8 cellular contexts compared by ENCODE assay signal in genomic region chrX:47030339-47030738, GRCh38. TPM values are rescaled to one million over a fixed set of nuclear protein-coding genes. Genes with fewer than 3 reads are reported as not detected.
A peak's percentile ranks its signal among the peaks of the same experiment; 100 is the strongest.
DNase-seq lines count a peak whose midpoint lies in the region; ATAC-seq and TF ChIP-seq lines count a peak whose summit lies in the region.

No MANE protein-coding gene starts in this region.

- no peak overlapping the region for H3K27ac Mint-ChIP-seq in activated CD4-positive, alpha-beta T cell treated with anti-CD3 and anti-CD28 coated beads, Interleukin-2, amount 10 ng/mL, durations not matched to agents 7 days and 5 days
- no peak overlapping the region for H3K27ac Mint-ChIP-seq in endothelial cell (ENCODE audit: unreplicated experiment)
- no peak overlapping the region for H3K27ac Mint-ChIP-seq in stimulated activated effector memory CD8-positive, alpha-beta T cell treated with anti-CD3 and anti-CD28 coated beads, Interleukin-12 subunit alpha, Interleukin-12 subunit beta, amount 100 ng/mL, for 72 hours

- TF ChIP-seq EP300 in neural cell (conservative IDR thresholded peaks at IDR 0.05; ENCODE audit: poor library complexity, severe bottlenecking) = no peak

- H3K9me2 ChIP-seq in neural cell (ENCODE audit: insufficient read depth, low read length) = no peaks in the 10 kb centered on the region

- no peaks in the 10 kb centered on the region for H3K27me3 Mint-ChIP-seq in activated CD4-positive, alpha-beta T cell treated with anti-CD3 and anti-CD28 coated beads, Interleukin-2, amount 10 ng/mL, durations not matched to agents 7 days and 5 days
- peaks cover 1% of the 10 kb centered on the region for H3K27me3 Mint-ChIP-seq in endothelial cell (ENCODE audit: unreplicated experiment)

- POLR2A ChIA-PET in activated CD4-positive, alpha-beta T cell treated with anti-CD3 and anti-CD28 coated beads, Interleukin-2, amount 10 ng/mL, durations not matched to agents 7 days and 5 days (lab: Charles Lee) = no interaction called here

- no peaks in the 10 kb centered on the region for H3K9me3 ChIP-seq in neural cell (ENCODE audit: low read length)

- no peak overlapping the region for H3K9ac ChIP-seq in neural cell (ENCODE audit: low read length)

- H3K79me2 ChIP-seq in neural cell (replicated peaks; ENCODE audit: insufficient read depth, low read length) = no peaks in the 10 kb centered on the region

- CTCF ChIA-PET in activated CD4-positive, alpha-beta T cell treated with anti-CD3 and anti-CD28 coated beads, Interleukin-2, amount 10 ng/mL, durations not matched to agents 7 days and 5 days (lab: Charles Lee) = interaction anchor here (1.0 to 1.2 kb wide), 2 partner anchors 13 to 43 kb away, joined by 3 to 5 read pairs; no protein-coding TSS in a partner anchor

- TF ChIP-seq CTCF in endothelial cell (IDR thresholded peaks at IDR 0.05; ENCODE audit: unreplicated experiment) (peak; percentile 37), neural cell (IDR thresholded peaks at IDR 0.05; ENCODE audit: poor library complexity, severe bottlenecking) (peak; percentile 71)

- no peak overlapping the region for H3K4me3 Mint-ChIP-seq in activated CD4-positive, alpha-beta T cell treated with anti-CD3 and anti-CD28 coated beads, Interleukin-2, amount 10 ng/mL, durations not matched to agents 7 days and 5 days
- no peak overlapping the region for H3K4me3 Mint-ChIP-seq in endothelial cell (ENCODE audit: unreplicated experiment)
- no peak overlapping the region for H3K4me3 Mint-ChIP-seq in stimulated activated effector memory CD8-positive, alpha-beta T cell treated with anti-CD3 and anti-CD28 coated beads, Interleukin-12 subunit alpha, Interleukin-12 subunit beta, amount 100 ng/mL, for 72 hours

- H3K9me3 Mint-ChIP-seq in activated CD4-positive, alpha-beta T cell treated with anti-CD3 and anti-CD28 coated beads, Interleukin-2, amount 10 ng/mL, durations not matched to agents 7 days and 5 days = no peaks in the 10 kb centered on the region
- H3K9me3 Mint-ChIP-seq in endothelial cell (ENCODE audit: unreplicated experiment) = no peaks in the 10 kb centered on the region
- H3K9me3 Mint-ChIP-seq in stimulated activated effector memory CD8-positive, alpha-beta T cell treated with anti-CD3 and anti-CD28 coated beads, Interleukin-12 subunit alpha, Interleukin-12 subunit beta, amount 100 ng/mL, for 72 hours = no peaks in the 10 kb centered on the region

- no peaks in the 10 kb centered on the region for H3K36me3 ChIP-seq in neural cell (ENCODE audit: insufficient read depth, low read length)

- no peaks in the 10 kb centered on the region for H3K4me1 Mint-ChIP-seq in activated CD4-positive, alpha-beta T cell treated with anti-CD3 and anti-CD28 coated beads, Interleukin-2, amount 10 ng/mL, durations not matched to agents 7 days and 5 days
- no peaks in the 10 kb centered on the region for H3K4me1 Mint-ChIP-seq in endothelial cell (ENCODE audit: unreplicated experiment)
- H3K4me1 Mint-ChIP-seq in stimulated activated effector memory CD8-positive, alpha-beta T cell treated with anti-CD3 and anti-CD28 coated beads, Interleukin-12 subunit alpha, Interleukin-12 subunit beta, amount 100 ng/mL, for 72 hours = no peaks in the 10 kb centered on the region

- peak; percentile 78 for TF ChIP-seq RAD21 in neural cell (conservative IDR thresholded peaks at IDR 0.05)

- H4K20me1 ChIP-seq in neural cell (ENCODE audit: insufficient read depth) = no peaks in the 10 kb centered on the region

- ATAC-seq in stimulated activated effector memory CD8-positive, alpha-beta T cell treated with anti-CD3 and anti-CD28 coated beads, Interleukin-12 subunit alpha, Interleukin-12 subunit beta, amount 100 ng/mL, for 72 hours = no peak

- H3K4me3 ChIP-seq in neural cell (ENCODE audit: low read length) = no peak overlapping the region

- no peaks in the 10 kb centered on the region for H3K27me3 ChIP-seq in neural cell (ENCODE audit: insufficient read depth, low read depth, low read length)

- peak; percentile 41 for DNase-seq in activated CD4-positive, alpha-beta T cell treated with anti-CD3 and anti-CD28 coated beads, Interleukin-2, amount 10 ng/mL, durations not matched to agents 7 days and 5 days
- no peak for DNase-seq in activated CD4-positive, alpha-beta T cell treated with anti-CD3 and anti-CD28 coated beads for 1 hour
- DNase-seq in LoVo (ENCODE audit: low spot score) = peak; percentile 53
- DNase-seq in RKO (ENCODE audit: low spot score) = peak; percentile 77
- DNase-seq in endothelial cell (ENCODE audit: low spot score) = peak; percentile 18
- DNase-seq in stimulated activated effector memory CD8-positive, alpha-beta T cell treated with anti-CD3 and anti-CD28 coated beads, Interleukin-12 subunit alpha, Interleukin-12 subunit beta, amount 100 ng/mL, for 72 hours (ENCODE audit: low spot score in 2 of 2) = no peak
- DNase-seq in KG1 (lab: John Stamatoyannopoulos, UW) = no peak

- H3K36me3 Mint-ChIP-seq in activated CD4-positive, alpha-beta T cell treated with anti-CD3 and anti-CD28 coated beads, Interleukin-2, amount 10 ng/mL, durations not matched to agents 7 days and 5 days (ENCODE audit: low read depth) = no peaks in the 10 kb centered on the region
- peaks cover 3% of the 10 kb centered on the region for H3K36me3 Mint-ChIP-seq in endothelial cell (ENCODE audit: low read depth, unreplicated experiment)
- no peaks in the 10 kb centered on the region for H3K36me3 Mint-ChIP-seq in stimulated activated effector memory CD8-positive, alpha-beta T cell treated with anti-CD3 and anti-CD28 coated beads, Interleukin-12 subunit alpha, Interleukin-12 subunit beta, amount 100 ng/mL, for 72 hours

- no peak overlapping the region for H3K27ac ChIP-seq in neural cell (ENCODE audit: low read length)

- no peak overlapping the region for H3K4me2 ChIP-seq in neural cell (ENCODE audit: low read length)

- H3F3A ChIP-seq in neural cell (ENCODE audit: insufficient read depth, low read length, poor library complexity, severe bottlenecking) = no peaks in the 10 kb centered on the region

- no peak overlapping the region for H2AFZ ChIP-seq in neural cell (ENCODE audit: low read depth, low read length)

TF ChIP-seq in neural cell, 6 proteins besides CTCF, POLR2A, EP300 and RAD21:
- TF ChIP-seq POLR2AphosphoS5 (IDR thresholded peaks at IDR 0.05) (no peak), SMC3 (conservative IDR thresholded peaks at IDR 0.05; ENCODE audit: poor library complexity) (peak; percentile 76)
TF ChIP-seq in neural cell: peak in this region for 1.

RNA-seq across cellular contexts. Expression of gene RGN, which starts 47.9 kb away (rescaled TPM):
- total RNA-seq in activated CD4-positive, alpha-beta T cell treated with anti-CD3 and anti-CD28 coated beads, Interleukin-2, amount 10 ng/mL, durations not matched to agents 7 days and 5 days = not detected
- total RNA-seq in endothelial cell (ENCODE audit: unreplicated experiment) = 0.54 TPM
- 1.5 TPM in 1 of 2 replicates, not detected in the other for polyA plus RNA-seq in neural cell
- polyA minus RNA-seq in neural cell = 0.97 TPM in 1 of 2 replicates, not detected in the other

Comparison
In these comparisons a context has a peak if more than half of its experiments do, and no peak if none do; other contexts are left out.
1. DNase-seq: peak in activated CD4-positive, alpha-beta T cell treated with anti-CD3 and anti-CD28 coated beads, Interleukin-2, amount 10 ng/mL, durations not matched to agents 7 days and 5 days (single experiment), LoVo (single experiment), RKO (single experiment) and endothelial cell (single experiment); none in activated CD4-positive, alpha-beta T cell treated with anti-CD3 and anti-CD28 coated beads for 1 hour (single experiment), stimulated activated effector memory CD8-positive, alpha-beta T cell treated with anti-CD3 and anti-CD28 coated beads, Interleukin-12 subunit alpha, Interleukin-12 subunit beta, amount 100 ng/mL, for 72 hours (0 of 2) and KG1 (single experiment).